Comparison of ENCODE assay signal across 18 cellular contexts in the genomic region with DNA sequence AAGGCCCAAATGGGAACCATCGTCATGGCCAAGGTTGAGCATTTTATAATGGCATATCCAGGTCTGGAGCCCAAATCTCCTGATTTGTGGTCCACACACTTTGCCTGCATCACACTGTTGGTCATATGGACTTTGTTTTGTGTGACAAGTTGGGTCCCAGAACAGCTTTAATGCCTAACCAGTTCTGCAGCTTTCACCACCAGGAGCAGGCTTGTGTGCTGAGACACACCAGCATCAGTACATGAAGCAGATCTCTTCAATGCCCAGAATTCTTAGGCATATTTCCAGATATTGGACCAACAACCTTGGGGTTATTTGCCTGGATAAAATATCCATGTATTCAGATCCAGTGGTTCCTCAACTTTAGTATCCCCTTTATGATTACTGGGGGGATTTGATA.
"Had no signal": no experiment of that assay in that cellular context is flagged by ENCODE, and none has a peak within 500 bp of the region (broad histone marks: within the 10 kb centered on the region; RNA-seq: fewer than 3 reads in every experiment).

No MANE protein-coding gene starts in this region.

- H3K4me3 Mint-ChIP-seq: activated CD4-positive, alpha-beta memory T cell treated with anti-CD3 and anti-CD28 coated beads for 36 hours; activated CD4-positive, alpha-beta T cell treated with anti-CD3 and anti-CD28 coated beads for 36 hours; T-helper 1 cell treated with Interleukin-12 subunit alpha and Interleukin-12 subunit beta and Interleukin-4 antibody, amounts not matched to agents 30 μg/mL and 1 μg/mL, for 36 hours had no signal

- H3K4me1 Mint-ChIP-seq: activated CD4-positive, alpha-beta T cell treated with anti-CD3 and anti-CD28 coated beads for 36 hours had no signal

- H3K27me3 Mint-ChIP-seq: activated CD4-positive, alpha-beta T cell treated with anti-CD3 and anti-CD28 coated beads for 36 hours had no signal

- H3K27ac Mint-ChIP-seq: activated CD4-positive, alpha-beta memory T cell treated with anti-CD3 and anti-CD28 coated beads for 36 hours; activated CD4-positive, alpha-beta T cell treated with anti-CD3 and anti-CD28 coated beads for 36 hours; progenitor cell of endocrine pancreas; T-helper 1 cell treated with Interleukin-12 subunit alpha and Interleukin-12 subunit beta and Interleukin-4 antibody, amounts not matched to agents 30 μg/mL and 1 μg/mL, for 36 hours had no signal

- H3K27me3 ChIP-seq: colonic mucosa, upper lobe of right lung had no signal

- H3K9me3 Mint-ChIP-seq: activated CD4-positive, alpha-beta memory T cell treated with anti-CD3 and anti-CD28 coated beads for 36 hours; activated naive CD4-positive, alpha-beta T cell treated with anti-CD3 and anti-CD28 coated beads, Interleukin-2, amount 50 U/mL, for 72 hours; T-helper 1 cell treated with Interleukin-12 subunit alpha and Interleukin-12 subunit beta and Interleukin-4 antibody, amounts not matched to agents 30 μg/mL and 1 μg/mL, for 36 hours had no signal

- H3K4me3 ChIP-seq: colonic mucosa, lower lobe of right lung, skin epidermis, upper lobe of right lung had no signal

- H3K36me3 ChIP-seq: colonic mucosa, lower lobe of right lung, upper lobe of right lung had no signal

- H3K27ac ChIP-seq: colonic mucosa, lower lobe of right lung, skin epidermis, upper lobe of right lung had no signal

- ATAC-seq: activated CD4-positive, alpha-beta T cell treated with anti-CD3 and anti-CD28 coated beads for 36 hours; activated naive CD4-positive, alpha-beta T cell treated with anti-CD3 and anti-CD28 coated beads, Interleukin-2, amount 50 U/mL, for 72 hours; left colon; lower lobe of right lung; right cardiac atrium; stimulated activated naive CD8-positive, alpha-beta T cell treated with anti-CD3 and anti-CD28 coated beads, Interleukin-15, Interleukin-2, amounts not matched to agents 100 U/mL and 50 U/mL, for 24 hours; upper lobe of right lung had no signal

- DNase-seq: activated CD4-positive, alpha-beta memory T cell treated with anti-CD3 and anti-CD28 coated beads for 36 hours; activated CD4-positive, alpha-beta T cell treated with anti-CD3 and anti-CD28 coated beads for 36 hours; activated effector memory CD4-positive, alpha-beta T cell treated with anti-CD3 and anti-CD28 coated beads, Interleukin-2, amount 50 U/mL, for 16 hours; activated T-cell treated with anti-CD3 and anti-CD28 coated beads, Interleukin-2, amount 50 U/mL, for 48 hours; central memory CD4-positive, alpha-beta T cell; colonic mucosa; head of caudate nucleus; left colon; lower lobe of right lung; midbrain; right cardiac atrium; stimulated activated CD4-positive, alpha-beta T cell treated with anti-CD3 and anti-CD28 coated beads, Interleukin-4, amount 100 ng/mL, for 24 hours; stimulated activated naive CD8-positive, alpha-beta T cell treated with anti-CD3 and anti-CD28 coated beads, Interleukin-15, Interleukin-2, amounts not matched to agents 100 U/mL and 50 U/mL, for 24 hours; upper lobe of right lung had no signal

- H3K4me1 ChIP-seq: colonic mucosa, lower lobe of right lung, upper lobe of right lung had no signal

- H3K9me3 ChIP-seq: colonic mucosa, lower lobe of right lung, upper lobe of right lung had no signal

- H3K36me3 Mint-ChIP-seq: activated CD4-positive, alpha-beta memory T cell treated with anti-CD3 and anti-CD28 coated beads for 36 hours had no signal
